21 cellular contexts compared by ENCODE assay signal in genomic region chr14:101708853-101709532, GRCh38. TPM values are rescaled to one million over a fixed set of nuclear protein-coding genes. Genes with fewer than 3 reads are reported as not detected.
DNase-seq lines count a peak whose midpoint lies in the region; ATAC-seq, FAIRE-seq and TF ChIP-seq lines count a peak whose summit lies in the region.
"Had no signal": no experiment of that assay in that cellular context is flagged by ENCODE, and none has a peak within 500 bp of the region (broad histone marks: within the 10 kb centered on the region; RNA-seq: fewer than 3 reads in every experiment).

No MANE protein-coding gene starts in this region.

- H3K36me3 Mint-ChIP-seq in activated CD8-positive, alpha-beta memory T cell treated with anti-CD3 and anti-CD28 coated beads, Interleukin-2, amount 10 ng/mL, durations not matched to agents 7 days and 5 days, result peaks cover 3% of the 10 kb centered on the region
- H3K36me3 Mint-ChIP-seq in endothelial cell (ENCODE audit: low read depth, unreplicated experiment), result peaks cover 3% of the 10 kb centered on the region
- H3K36me3 Mint-ChIP-seq in activated CD4-positive, alpha-beta memory T cell treated with anti-CD3 and anti-CD28 coated beads for 36 hours, result no peaks in the 10 kb centered on the region
- H3K36me3 Mint-ChIP-seq: T-cell had no signal

- peak overlapping the region; percentile 8 for H3K9ac ChIP-seq in NT2/D1 (ENCODE audit: insufficient read length, low read depth)
- no peak overlapping the region for H3K9ac ChIP-seq in kidney (ENCODE audit: low read length in 2 of 2)

- DNase-seq in activated CD8-positive, alpha-beta memory T cell treated with anti-CD3 and anti-CD28 coated beads, Interleukin-2, amount 50 U/mL, for 48 hours, result peak; percentile 43
- DNase-seq in activated CD8-positive, alpha-beta memory T cell treated with anti-CD3 and anti-CD28 coated beads, Interleukin-2, amount 10 ng/mL, durations not matched to agents 7 days and 5 days, result no peak
- DNase-seq in NT2/D1 (ENCODE audit: low read depth, low spot score) (no peak), kidney (peak; percentile 69), anterior cingulate cortex (lab: John Stamatoyannopoulos, UW) (no peak), endothelial cell (ENCODE audit: low spot score) (no peak)
- DNase-seq in stimulated activated CD8-positive, alpha-beta memory T cell treated with anti-CD3 and anti-CD28 coated beads, Interleukin-4, amount 100 ng/mL, for 48 hours, result peak; percentile 18
- no peak for DNase-seq in activated CD4-positive, alpha-beta memory T cell treated with anti-CD3 and anti-CD28 coated beads for 36 hours
- DNase-seq: activated CD4-positive, alpha-beta T cell treated with anti-CD3 and anti-CD28 coated beads, Interleukin-2, amount 50 U/mL, for 48 hours; activated T-cell treated with anti-CD3 and anti-CD28 coated beads, Interleukin-2, amount 50 U/mL, for 4 hours; BE2C; heart right ventricle; left ventricle myocardium superior; mucosa of descending colon; NCI-H526 treated with DMSO at 0.1 percent for 48 hours; SHP77 treated with DMSO at 0.1 percent for 48 hours; substantia nigra had no signal

- H3K4me3 ChIP-seq in NT2/D1 (ENCODE audit: insufficient read length, low read depth) (no peak overlapping the region), kidney (ENCODE audit: low read length in 2 of 2) (no peak overlapping the region)
- H3K4me3 ChIP-seq: A549, coronary artery, heart right ventricle, mucosa of descending colon had no signal

- POLR2A ChIA-PET in activated CD4-positive, alpha-beta memory T cell treated with anti-CD3 and anti-CD28 coated beads for 36 hours (lab: Charles Lee), result no interaction called here

- peaks cover 22% of the 10 kb centered on the region for H3K4me1 ChIP-seq in NT2/D1 (ENCODE audit: insufficient read depth, insufficient read length)
- H3K4me1 ChIP-seq in kidney (ENCODE audit: control insufficient read depth in 1 of 2, insufficient read depth in 1 of 2, low read depth in 1 of 2, low read length in 2 of 2), result peaks cover 0 to 11% of the 10 kb centered on the region in 2 donors
- H3K4me1 ChIP-seq: BE2C had no signal

- no peak overlapping the region for H3K27ac Mint-ChIP-seq in activated CD8-positive, alpha-beta memory T cell treated with anti-CD3 and anti-CD28 coated beads, Interleukin-2, amount 10 ng/mL, durations not matched to agents 7 days and 5 days
- H3K27ac Mint-ChIP-seq in endothelial cell (ENCODE audit: unreplicated experiment), result no peak overlapping the region
- no peak overlapping the region for H3K27ac Mint-ChIP-seq in activated CD4-positive, alpha-beta memory T cell treated with anti-CD3 and anti-CD28 coated beads for 36 hours

- H3K36me3 ChIP-seq in NT2/D1 (ENCODE audit: insufficient read depth, insufficient read length, low read length) (no peaks in the 10 kb centered on the region), kidney (ENCODE audit: control insufficient read depth in 1 of 2, insufficient read depth in 2 of 2, low read length in 2 of 2) (no peaks in the 10 kb centered on the region)
- H3K36me3 ChIP-seq: BE2C, heart right ventricle had no signal

- peaks cover 4% of the 10 kb centered on the region for H3K27me3 Mint-ChIP-seq in activated CD8-positive, alpha-beta memory T cell treated with anti-CD3 and anti-CD28 coated beads, Interleukin-2, amount 10 ng/mL, durations not matched to agents 7 days and 5 days
- H3K27me3 Mint-ChIP-seq in endothelial cell (ENCODE audit: unreplicated experiment), result peaks cover 13% of the 10 kb centered on the region
- no peaks in the 10 kb centered on the region for H3K27me3 Mint-ChIP-seq in activated CD4-positive, alpha-beta memory T cell treated with anti-CD3 and anti-CD28 coated beads for 36 hours
- H3K27me3 Mint-ChIP-seq: T-cell had no signal

- H3K9me3 ChIP-seq in NT2/D1 (ENCODE audit: insufficient read depth, low read length) (peaks cover 1% of the 10 kb centered on the region; the same call in 1 of the 2 replicates), kidney (ENCODE audit: control insufficient read depth in 1 of 2, low read length in 2 of 2) (no peaks in the 10 kb centered on the region)
- H3K9me3 ChIP-seq: A549, BE2C, mucosa of descending colon had no signal

- no peak overlapping the region for H3K4me3 Mint-ChIP-seq in activated CD8-positive, alpha-beta memory T cell treated with anti-CD3 and anti-CD28 coated beads, Interleukin-2, amount 10 ng/mL, durations not matched to agents 7 days and 5 days
- H3K4me3 Mint-ChIP-seq in endothelial cell (ENCODE audit: unreplicated experiment), result no peak overlapping the region
- H3K4me3 Mint-ChIP-seq in activated CD4-positive, alpha-beta memory T cell treated with anti-CD3 and anti-CD28 coated beads for 36 hours, result no peak overlapping the region
- H3K4me3 Mint-ChIP-seq: activated T-cell treated with anti-CD3 and anti-CD28 coated beads, Interleukin-2, amount 50 U/mL, for 4 hours had no signal

- no peaks in the 10 kb centered on the region for H3K9me3 Mint-ChIP-seq in activated CD8-positive, alpha-beta memory T cell treated with anti-CD3 and anti-CD28 coated beads, Interleukin-2, amount 10 ng/mL, durations not matched to agents 7 days and 5 days (ENCODE audit: low read depth)
- H3K9me3 Mint-ChIP-seq in endothelial cell (ENCODE audit: unreplicated experiment), result no peaks in the 10 kb centered on the region
- H3K9me3 Mint-ChIP-seq in activated CD4-positive, alpha-beta memory T cell treated with anti-CD3 and anti-CD28 coated beads for 36 hours, result peaks cover 3% of the 10 kb centered on the region
- H3K9me3 Mint-ChIP-seq: activated T-cell treated with anti-CD3 and anti-CD28 coated beads, Interleukin-2, amount 50 U/mL, for 4 hours; T-cell had no signal

- no peak overlapping the region for H3K27ac ChIP-seq in kidney (ENCODE audit: low read depth in 2 of 2, low read length in 2 of 2)
- H3K27ac ChIP-seq: coronary artery had no signal

- no peaks in the 10 kb centered on the region for H3K27me3 ChIP-seq in NT2/D1 (ENCODE audit: insufficient read depth, insufficient read length)
- H3K27me3 ChIP-seq: BE2C had no signal

- H3K4me1 Mint-ChIP-seq in activated CD8-positive, alpha-beta memory T cell treated with anti-CD3 and anti-CD28 coated beads, Interleukin-2, amount 10 ng/mL, durations not matched to agents 7 days and 5 days, result peaks cover 36% of the 10 kb centered on the region
- H3K4me1 Mint-ChIP-seq in endothelial cell (ENCODE audit: unreplicated experiment), result peaks cover 6% of the 10 kb centered on the region
- peaks cover 34% of the 10 kb centered on the region for H3K4me1 Mint-ChIP-seq in activated CD4-positive, alpha-beta memory T cell treated with anti-CD3 and anti-CD28 coated beads for 36 hours (ENCODE audit: low read depth)

- FAIRE-seq in kidney (lab: Jason Lieb, UNC), result no peak
- FAIRE-seq: A549 had no signal

- no peak for TF ChIP-seq CTCF in kidney (IDR thresholded peaks at IDR 0.05; ENCODE audit: borderline replicate concordance, extremely low read depth, insufficient read depth)
- no peak for TF ChIP-seq CTCF in endothelial cell (IDR thresholded peaks at IDR 0.05; ENCODE audit: unreplicated experiment)

- ATAC-seq in activated CD8-positive, alpha-beta memory T cell treated with anti-CD3 and anti-CD28 coated beads, Interleukin-2, amount 10 ng/mL, durations not matched to agents 7 days and 5 days, result no peak
- ATAC-seq: A549; activated T-cell treated with anti-CD3 and anti-CD28 coated beads, Interleukin-2, amount 50 U/mL, for 4 hours; HCT116; heart right ventricle; left ventricle myocardium superior; mucosa of descending colon; T-cell had no signal

- intact Hi-C loops in kidney (cut with DNase I), result no loop called here
- intact Hi-C loops in activated CD4-positive, alpha-beta memory T cell treated with anti-CD3 and anti-CD28 coated beads for 36 hours (cut with micrococcal nuclease), result loop anchor here (5.0 kb wide), 1 partner anchor 608 kb away; the partner anchor contains the start of gene ZNF839

- CTCF ChIA-PET in activated CD8-positive, alpha-beta memory T cell treated with anti-CD3 and anti-CD28 coated beads, Interleukin-2, amount 10 ng/mL, durations not matched to agents 7 days and 5 days (lab: Charles Lee), result interaction anchor here (2.7 kb wide), 1 partner anchor 13 kb away, joined by 14 read pairs; no protein-coding TSS in a partner anchor
- CTCF ChIA-PET in activated CD4-positive, alpha-beta memory T cell treated with anti-CD3 and anti-CD28 coated beads for 36 hours (lab: Charles Lee), result interaction anchor here (1.7 to 4.1 kb wide), 8 partner anchors 12 to 387 kb away, joined by 6 to 41 read pairs (median 24); partner anchors contain the start of genes DYNC1H1 and PPP2R5C

RNA-seq across cellular contexts. Expression of gene PPP2R5C, which starts 52.5 kb away (rescaled TPM):
- total RNA-seq in activated CD8-positive, alpha-beta memory T cell treated with anti-CD3 and anti-CD28 coated beads, Interleukin-2, amount 10 ng/mL, durations not matched to agents 7 days and 5 days, result 100 to 1,000 TPM; 213 to 234 TPM
- total RNA-seq in kidney, result 129 TPM
- polyA plus RNA-seq in kidney (ENCODE audit: insufficient read depth, low read depth, low replicate concordance), result 65.6 TPM
- 71.5 TPM for total RNA-seq in endothelial cell (ENCODE audit: unreplicated experiment)
- total RNA-seq in activated CD4-positive, alpha-beta memory T cell treated with anti-CD3 and anti-CD28 coated beads for 36 hours, result 100 to 1,000 TPM; 252 to 268 TPM

Comparison
In these comparisons a context has a peak if more than half of its experiments do, and no peak if none do; other contexts are left out.
1. DNase-seq: peak in activated CD8-positive, alpha-beta memory T cell treated with anti-CD3 and anti-CD28 coated beads, Interleukin-2, amount 50 U/mL, for 48 hours (single experiment), kidney (single experiment) and stimulated activated CD8-positive, alpha-beta memory T cell treated with anti-CD3 and anti-CD28 coated beads, Interleukin-4, amount 100 ng/mL, for 48 hours (single experiment); none in activated CD8-positive, alpha-beta memory T cell treated with anti-CD3 and anti-CD28 coated beads, Interleukin-2, amount 10 ng/mL, durations not matched to agents 7 days and 5 days (single experiment), NT2/D1 (single experiment), anterior cingulate cortex (0 of 58), endothelial cell (single experiment) and activated CD4-positive, alpha-beta memory T cell treated with anti-CD3 and anti-CD28 coated beads for 36 hours (single experiment).